In the genomic region with DNA sequence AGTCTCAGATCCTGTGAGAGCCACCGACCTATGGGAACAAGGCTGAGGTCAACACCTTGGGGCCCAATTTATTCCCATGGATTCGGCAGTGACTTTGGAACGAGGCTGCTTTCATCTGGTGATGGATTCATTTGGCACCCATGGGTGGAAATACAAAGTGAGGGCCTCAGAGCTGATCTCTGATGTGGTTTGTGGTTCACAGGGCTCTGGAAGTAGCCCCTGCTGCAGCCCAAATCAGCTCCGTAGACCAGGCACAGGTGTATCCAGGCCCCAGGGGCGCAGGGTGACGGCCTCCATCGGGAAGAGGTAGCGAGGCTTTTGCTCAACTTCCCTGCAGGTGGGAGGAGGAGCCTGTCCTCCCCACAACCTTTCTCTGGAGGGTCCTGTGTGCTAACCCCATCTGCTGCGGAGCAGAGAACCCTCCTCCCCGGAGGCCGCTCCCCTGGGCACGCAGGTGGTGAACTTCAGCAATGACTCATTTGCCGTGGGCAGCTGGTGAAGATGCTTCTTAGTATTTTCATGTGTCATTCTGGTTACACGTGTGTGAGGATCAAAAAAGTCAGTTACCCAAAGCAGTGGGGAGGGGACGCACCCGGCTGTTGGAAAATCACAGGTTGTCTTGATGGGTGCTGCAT, we compare ENCODE assay signal across 22 cellular contexts. TPM values are rescaled to one million over a fixed set of nuclear protein-coding genes. Genes with fewer than 3 reads are reported as not detected.
A peak's percentile ranks its signal among the peaks of the same experiment; 100 is the strongest.
DNase-seq lines count a peak whose midpoint lies in the region; ATAC-seq and TF ChIP-seq lines count a peak whose summit lies in the region.
"Had no signal": no experiment of that assay in that cellular context is flagged by ENCODE, and none has a peak within 500 bp of the region (broad histone marks: within the 10 kb centered on the region; RNA-seq: fewer than 3 reads in every experiment).

No MANE protein-coding gene starts in this region.

- CTCF ChIA-PET in activated CD8-positive, alpha-beta T cell treated with anti-CD3 and anti-CD28 coated beads for 36 hours (lab: Charles Lee) = interaction anchor here (0.6 kb wide), 1 partner anchor 16 kb away, joined by 3 read pairs; no protein-coding TSS in a partner anchor
- CTCF ChIA-PET in activated CD8-positive, alpha-beta T cell treated with anti-CD3 and anti-CD28 coated beads, Interleukin-2, amount 10 ng/mL, durations not matched to agents 7 days and 5 days (lab: Charles Lee) = no interaction called here

- H3K27me3 Mint-ChIP-seq in activated CD8-positive, alpha-beta T cell treated with anti-CD3 and anti-CD28 coated beads for 36 hours = peaks cover 11% of the 10 kb centered on the region
- H3K27me3 Mint-ChIP-seq in activated CD8-positive, alpha-beta T cell treated with anti-CD3 and anti-CD28 coated beads, Interleukin-2, amount 10 ng/mL, durations not matched to agents 7 days and 5 days (ENCODE audit: low read depth) = no peaks in the 10 kb centered on the region

- TF ChIP-seq CTCF in activated CD8-positive, alpha-beta T cell treated with anti-CD3 and anti-CD28 coated beads for 36 hours (IDR thresholded peaks at IDR 0.05) = no peak
- no peak for TF ChIP-seq CTCF in tibial artery (IDR thresholded peaks at IDR 0.05)

- TF ChIP-seq POLR2A in GM18505 (IDR thresholded peaks at IDR 0.05; ENCODE audit: borderline replicate concordance, extremely low read depth, insufficient read depth, insufficient read length) = no peak

- H3K27me3 ChIP-seq in tibial artery = peaks cover 0 to 46% of the 10 kb centered on the region in 2 donors
- H3K27me3 ChIP-seq: ascending aorta had no signal

- no peaks in the 10 kb centered on the region for H3K36me3 Mint-ChIP-seq in activated CD8-positive, alpha-beta T cell treated with anti-CD3 and anti-CD28 coated beads for 36 hours (ENCODE audit: low read depth)
- no peaks in the 10 kb centered on the region for H3K36me3 Mint-ChIP-seq in activated CD8-positive, alpha-beta T cell treated with anti-CD3 and anti-CD28 coated beads, Interleukin-2, amount 10 ng/mL, durations not matched to agents 7 days and 5 days (ENCODE audit: low read depth)
- H3K36me3 Mint-ChIP-seq: immature natural killer cell, T-cell had no signal

- no peaks in the 10 kb centered on the region for H3K4me1 ChIP-seq in tibial artery
- H3K4me1 ChIP-seq: A549, ascending aorta had no signal

- peaks cover 4% of the 10 kb centered on the region for H3K9me3 Mint-ChIP-seq in activated CD8-positive, alpha-beta T cell treated with anti-CD3 and anti-CD28 coated beads for 36 hours
- H3K9me3 Mint-ChIP-seq in activated CD8-positive, alpha-beta T cell treated with anti-CD3 and anti-CD28 coated beads, Interleukin-2, amount 10 ng/mL, durations not matched to agents 7 days and 5 days (ENCODE audit: insufficient read depth) = no peaks in the 10 kb centered on the region
- H3K9me3 Mint-ChIP-seq: central memory CD8-positive, alpha-beta T cell; T-cell had no signal

- no peak overlapping the region for H3K4me3 Mint-ChIP-seq in activated CD8-positive, alpha-beta T cell treated with anti-CD3 and anti-CD28 coated beads for 36 hours
- no peak overlapping the region for H3K4me3 Mint-ChIP-seq in activated CD8-positive, alpha-beta T cell treated with anti-CD3 and anti-CD28 coated beads, Interleukin-2, amount 10 ng/mL, durations not matched to agents 7 days and 5 days
- H3K4me3 Mint-ChIP-seq: central memory CD8-positive, alpha-beta T cell; endodermal cell; GM23338; immature natural killer cell; T-cell had no signal

- H3K27ac ChIP-seq in tibial artery = no peak overlapping the region
- H3K27ac ChIP-seq: A549, ascending aorta, heart left ventricle, neutrophil had no signal

- ATAC-seq in activated CD8-positive, alpha-beta T cell treated with anti-CD3 and anti-CD28 coated beads for 36 hours = peak; percentile 82
- ATAC-seq in activated CD8-positive, alpha-beta T cell treated with anti-CD3 and anti-CD28 coated beads, Interleukin-2, amount 10 ng/mL, durations not matched to agents 7 days and 5 days = no peak
- ATAC-seq in GM18505 (IDR thresholded peaks at IDR 0.05; ENCODE audit: unreplicated experiment) (peak; percentile 56), GM19397 (IDR thresholded peaks at IDR 0.05; ENCODE audit: unreplicated experiment) (no peak)
- ATAC-seq: GM23338, heart left ventricle, T-cell had no signal

- POLR2A ChIA-PET in activated CD8-positive, alpha-beta T cell treated with anti-CD3 and anti-CD28 coated beads for 36 hours (lab: Charles Lee) = no interaction called here
- POLR2A ChIA-PET in activated CD8-positive, alpha-beta T cell treated with anti-CD3 and anti-CD28 coated beads, Interleukin-2, amount 10 ng/mL, durations not matched to agents 7 days and 5 days (lab: Charles Lee) = no interaction called here

- no peaks in the 10 kb centered on the region for H3K36me3 ChIP-seq in tibial artery
- H3K36me3 ChIP-seq: ascending aorta, heart left ventricle, neutrophil had no signal

- no peak overlapping the region for H3K4me3 ChIP-seq in tibial artery
- H3K4me3 ChIP-seq: A549, ascending aorta, GM23338, heart left ventricle had no signal

- H3K4me1 Mint-ChIP-seq in activated CD8-positive, alpha-beta T cell treated with anti-CD3 and anti-CD28 coated beads for 36 hours (ENCODE audit: low read depth) = no peaks in the 10 kb centered on the region
- no peaks in the 10 kb centered on the region for H3K4me1 Mint-ChIP-seq in activated CD8-positive, alpha-beta T cell treated with anti-CD3 and anti-CD28 coated beads, Interleukin-2, amount 10 ng/mL, durations not matched to agents 7 days and 5 days (ENCODE audit: low read depth)
- H3K4me1 Mint-ChIP-seq: central memory CD8-positive, alpha-beta T cell; endodermal cell; immature natural killer cell had no signal

- no peak overlapping the region for H3K27ac Mint-ChIP-seq in activated CD8-positive, alpha-beta T cell treated with anti-CD3 and anti-CD28 coated beads for 36 hours
- no peak overlapping the region for H3K27ac Mint-ChIP-seq in activated CD8-positive, alpha-beta T cell treated with anti-CD3 and anti-CD28 coated beads, Interleukin-2, amount 10 ng/mL, durations not matched to agents 7 days and 5 days
- H3K27ac Mint-ChIP-seq: endodermal cell, GM23338, immature natural killer cell, T-cell had no signal

- peaks cover 0 to 4% (median 0%) of the 10 kb centered on the region in 3 donors for H3K9me3 ChIP-seq in tibial artery

- intact Hi-C loops in activated CD8-positive, alpha-beta T cell treated with anti-CD3 and anti-CD28 coated beads for 36 hours (cut with micrococcal nuclease) = no loop called here
- intact Hi-C loops in posterior vena cava (cut with DNase I) (no loop called here), tibial artery (cut with DNase I; ENCODE audit: low total_unique reads) (no loop called here)

- peak; percentile 63 for DNase-seq in activated CD8-positive, alpha-beta T cell treated with anti-CD3 and anti-CD28 coated beads for 36 hours
- no peak for DNase-seq in activated CD8-positive, alpha-beta T cell treated with anti-CD3 and anti-CD28 coated beads, Interleukin-2, amount 10 ng/mL, durations not matched to agents 7 days and 5 days
- DNase-seq in RPMI8226 = peak; percentile 64
- peak; percentile 59 for DNase-seq in posterior vena cava (ENCODE audit: low spot score)
- DNase-seq in tibial artery = no peak
- no peak for DNase-seq in CD1c-positive myeloid dendritic cell (ENCODE audit: extremely low spot score)
- DNase-seq: activated CD4-positive, alpha-beta T cell treated with anti-CD3 and anti-CD28 coated beads, Interleukin-2, amount 50 U/mL, for 4 hours; immature natural killer cell; Kasumi-1; NCI-H1105 treated with DMSO at 0.1 percent for 48 hours; NCI-H526 treated with DMSO at 0.1 percent for 48 hours; SHP77 had no signal

RNA-seq across cellular contexts. Expression of a gene that starts 7.5 kb away (rescaled TPM):
- total RNA-seq in activated CD8-positive, alpha-beta T cell treated with anti-CD3 and anti-CD28 coated beads for 36 hours = under 1 TPM; 0.18 to 0.31 TPM
- under 1 TPM; 0.08 TPM for total RNA-seq in activated CD8-positive, alpha-beta T cell treated with anti-CD3 and anti-CD28 coated beads, Interleukin-2, amount 10 ng/mL, durations not matched to agents 7 days and 5 days
- under 1 TPM; 0.60 to 0.62 TPM for total RNA-seq in posterior vena cava
- total RNA-seq: ascending aorta had no signal

Comparison
In these comparisons a context has a peak if more than half of its experiments do, and no peak if none do; other contexts are left out.
1. ATAC-seq: peak in activated CD8-positive, alpha-beta T cell treated with anti-CD3 and anti-CD28 coated beads for 36 hours (single experiment) and GM18505 (single experiment); none in activated CD8-positive, alpha-beta T cell treated with anti-CD3 and anti-CD28 coated beads, Interleukin-2, amount 10 ng/mL, durations not matched to agents 7 days and 5 days (single experiment) and GM19397 (single experiment).
2. DNase-seq: peak in activated CD8-positive, alpha-beta T cell treated with anti-CD3 and anti-CD28 coated beads for 36 hours (single experiment), RPMI8226 (single experiment) and posterior vena cava (single experiment); none in activated CD8-positive, alpha-beta T cell treated with anti-CD3 and anti-CD28 coated beads, Interleukin-2, amount 10 ng/mL, durations not matched to agents 7 days and 5 days (single experiment), tibial artery (0 of 2) and CD1c-positive myeloid dendritic cell (single experiment).